ENCODE assay signal across 1 cellular context in the genomic region with DNA sequence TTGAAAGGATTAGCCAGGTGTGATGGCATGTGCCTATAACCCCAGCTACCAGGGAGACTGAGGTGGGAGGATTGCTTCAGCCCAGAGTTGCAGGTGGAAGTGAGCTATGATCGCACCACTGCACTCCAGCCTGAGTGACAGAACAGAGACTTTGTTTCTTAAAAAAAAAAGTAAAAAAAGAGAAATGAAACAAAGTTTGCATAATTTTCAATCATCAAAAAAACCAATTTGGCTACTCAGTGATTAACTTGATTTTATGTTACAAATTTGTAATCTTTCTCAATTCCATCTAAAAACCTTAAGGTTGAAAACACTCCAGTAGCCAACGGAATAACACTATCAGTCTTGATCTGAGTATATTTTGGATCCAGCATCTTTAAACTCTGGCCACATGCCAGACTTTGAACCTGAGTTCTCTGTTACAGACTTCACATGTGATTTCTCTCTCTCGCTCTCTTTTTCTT.
TF ChIP-seq lines count a peak whose summit lies in the region.

No MANE protein-coding gene starts in this region.

TF ChIP-seq in GM12878, 131 proteins besides CTCF, POLR2A, EP300 and RAD21 (continued from another document and continues in another):
- TF ChIP-seq, protein P1, sequence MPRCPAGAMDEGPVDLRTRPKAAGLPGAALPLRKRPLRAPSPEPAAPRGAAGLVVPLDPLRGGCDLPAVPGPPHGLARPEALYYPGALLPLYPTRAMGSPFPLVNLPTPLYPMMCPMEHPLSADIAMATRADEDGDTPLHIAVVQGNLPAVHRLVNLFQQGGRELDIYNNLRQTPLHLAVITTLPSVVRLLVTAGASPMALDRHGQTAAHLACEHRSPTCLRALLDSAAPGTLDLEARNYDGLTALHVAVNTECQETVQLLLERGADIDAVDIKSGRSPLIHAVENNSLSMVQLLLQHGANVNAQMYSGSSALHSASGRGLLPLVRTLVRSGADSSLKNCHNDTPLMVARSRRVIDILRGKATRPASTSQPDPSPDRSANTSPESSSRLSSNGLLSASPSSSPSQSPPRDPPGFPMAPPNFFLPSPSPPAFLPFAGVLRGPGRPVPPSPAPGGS (IDR thresholded peaks at IDR 0.05; ENCODE audit: borderline replicate concordance, insufficient read depth, low read depth, low read length, poor library complexity, severe bottlenecking) = no peak
- TF ChIP-seq RCOR1 (conservative IDR thresholded peaks at IDR 0.05; ENCODE audit: low read depth, low read length) = no peak
- TF ChIP-seq NR2C1 (IDR thresholded peaks at IDR 0.05) = no peak
- TF ChIP-seq CBX3 (IDR thresholded peaks at IDR 0.05; ENCODE audit: borderline replicate concordance, low read depth) = no peak
- no peak for TF ChIP-seq HDGF (IDR thresholded peaks at IDR 0.05)
- TF ChIP-seq SIN3A (IDR thresholded peaks at IDR 0.05; ENCODE audit: low read depth, low read length) = no peak
- TF ChIP-seq, protein P2, sequence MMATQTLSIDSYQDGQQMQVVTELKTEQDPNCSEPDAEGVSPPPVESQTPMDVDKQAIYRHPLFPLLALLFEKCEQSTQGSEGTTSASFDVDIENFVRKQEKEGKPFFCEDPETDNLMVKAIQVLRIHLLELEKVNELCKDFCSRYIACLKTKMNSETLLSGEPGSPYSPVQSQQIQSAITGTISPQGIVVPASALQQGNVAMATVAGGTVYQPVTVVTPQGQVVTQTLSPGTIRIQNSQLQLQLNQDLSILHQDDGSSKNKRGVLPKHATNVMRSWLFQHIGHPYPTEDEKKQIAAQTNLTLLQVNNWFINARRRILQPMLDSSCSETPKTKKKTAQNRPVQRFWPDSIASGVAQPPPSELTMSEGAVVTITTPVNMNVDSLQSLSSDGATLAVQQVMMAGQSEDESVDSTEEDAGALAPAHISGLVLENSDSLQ (IDR thresholded peaks at IDR 0.05) = peak; percentile 96
- TF ChIP-seq POLR2AphosphoS5 (IDR thresholded peaks at IDR 0.05; ENCODE audit: low read length) = no peak
- peak; percentile 83 for TF ChIP-seq TCF12 (IDR thresholded peaks at IDR 0.05; ENCODE audit: low read depth, low read length)
- no peak for TF ChIP-seq STAT1 (conservative IDR thresholded peaks at IDR 0.05)
- TF ChIP-seq MXI1 (IDR thresholded peaks at IDR 0.05; ENCODE audit: low read depth, low read length) = no peak
- TF ChIP-seq NRF1 (conservative IDR thresholded peaks at IDR 0.05; ENCODE audit: low read depth, low read length) = no peak
- peak; percentile 94 for TF ChIP-seq ZNF384 (IDR thresholded peaks at IDR 0.05; ENCODE audit: borderline replicate concordance, low read depth, low read length)
- TF ChIP-seq, protein P3, sequence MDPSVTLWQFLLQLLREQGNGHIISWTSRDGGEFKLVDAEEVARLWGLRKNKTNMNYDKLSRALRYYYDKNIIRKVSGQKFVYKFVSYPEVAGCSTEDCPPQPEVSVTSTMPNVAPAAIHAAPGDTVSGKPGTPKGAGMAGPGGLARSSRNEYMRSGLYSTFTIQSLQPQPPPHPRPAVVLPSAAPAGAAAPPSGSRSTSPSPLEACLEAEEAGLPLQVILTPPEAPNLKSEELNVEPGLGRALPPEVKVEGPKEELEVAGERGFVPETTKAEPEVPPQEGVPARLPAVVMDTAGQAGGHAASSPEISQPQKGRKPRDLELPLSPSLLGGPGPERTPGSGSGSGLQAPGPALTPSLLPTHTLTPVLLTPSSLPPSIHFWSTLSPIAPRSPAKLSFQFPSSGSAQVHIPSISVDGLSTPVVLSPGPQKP (IDR thresholded peaks at IDR 0.05; ENCODE audit: low read depth, low read length) = no peak
- TF ChIP-seq SRF (IDR thresholded peaks at IDR 0.05; ENCODE audit: low read depth in 2 of 2, low read length in 2 of 2) = no peak
- TF ChIP-seq IKZF1 (conservative IDR thresholded peaks at IDR 0.05) = no peak
- TF ChIP-seq POLR2AphosphoS2 (IDR thresholded peaks at IDR 0.05; ENCODE audit: low read depth, low read length) = no peak
- TF ChIP-seq, protein P4, sequence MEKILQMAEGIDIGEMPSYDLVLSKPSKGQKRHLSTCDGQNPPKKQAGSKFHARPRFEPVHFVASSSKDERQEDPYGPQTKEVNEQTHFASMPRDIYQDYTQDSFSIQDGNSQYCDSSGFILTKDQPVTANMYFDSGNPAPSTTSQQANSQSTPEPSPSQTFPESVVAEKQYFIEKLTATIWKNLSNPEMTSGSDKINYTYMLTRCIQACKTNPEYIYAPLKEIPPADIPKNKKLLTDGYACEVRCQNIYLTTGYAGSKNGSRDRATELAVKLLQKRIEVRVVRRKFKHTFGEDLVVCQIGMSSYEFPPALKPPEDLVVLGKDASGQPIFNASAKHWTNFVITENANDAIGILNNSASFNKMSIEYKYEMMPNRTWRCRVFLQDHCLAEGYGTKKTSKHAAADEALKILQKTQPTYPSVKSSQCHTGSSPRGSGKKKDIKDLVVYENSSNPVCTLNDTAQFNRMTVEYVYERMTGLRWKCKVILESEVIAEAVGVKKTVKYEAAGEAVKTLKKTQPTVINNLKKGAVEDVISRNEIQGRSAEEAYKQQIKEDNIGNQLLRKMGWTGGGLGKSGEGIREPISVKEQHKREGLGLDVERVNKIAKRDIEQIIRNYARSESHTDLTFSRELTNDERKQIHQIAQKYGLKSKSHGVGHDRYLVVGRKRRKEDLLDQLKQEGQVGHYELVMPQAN (conservative IDR thresholded peaks at IDR 0.05) = no peak
- TF ChIP-seq ZBED1 (IDR thresholded peaks at IDR 0.05; ENCODE audit: borderline replicate concordance) = peak; percentile 50; the same call in 1 of the 2 replicates
- TF ChIP-seq, protein P5, sequence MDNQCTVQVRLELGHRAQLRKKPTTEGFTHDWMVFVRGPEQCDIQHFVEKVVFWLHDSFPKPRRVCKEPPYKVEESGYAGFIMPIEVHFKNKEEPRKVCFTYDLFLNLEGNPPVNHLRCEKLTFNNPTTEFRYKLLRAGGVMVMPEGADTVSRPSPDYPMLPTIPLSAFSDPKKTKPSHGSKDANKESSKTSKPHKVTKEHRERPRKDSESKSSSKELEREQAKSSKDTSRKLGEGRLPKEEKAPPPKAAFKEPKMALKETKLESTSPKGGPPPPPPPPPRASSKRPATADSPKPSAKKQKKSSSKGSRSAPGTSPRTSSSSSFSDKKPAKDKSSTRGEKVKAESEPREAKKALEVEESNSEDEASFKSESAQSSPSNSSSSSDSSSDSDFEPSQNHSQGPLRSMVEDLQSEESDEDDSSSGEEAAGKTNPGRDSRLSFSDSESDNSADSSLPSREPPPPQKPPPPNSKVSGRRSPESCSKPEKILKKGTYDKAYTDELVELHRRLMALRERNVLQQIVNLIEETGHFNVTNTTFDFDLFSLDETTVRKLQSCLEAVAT (IDR thresholded peaks at IDR 0.05) = no peak
- no peak for TF ChIP-seq RFX5 (IDR thresholded peaks at IDR 0.05; ENCODE audit: low read depth, low read length)
- TF ChIP-seq, protein P6, sequence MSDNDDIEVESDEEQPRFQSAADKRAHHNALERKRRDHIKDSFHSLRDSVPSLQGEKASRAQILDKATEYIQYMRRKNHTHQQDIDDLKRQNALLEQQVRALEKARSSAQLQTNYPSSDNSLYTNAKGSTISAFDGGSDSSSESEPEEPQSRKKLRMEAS (IDR thresholded peaks at IDR 0.05; ENCODE audit: low read depth, low read length) = no peak; the same call in 1 of the 2 replicates
- peak; percentile 47 for TF ChIP-seq SP1 (IDR thresholded peaks at IDR 0.05; ENCODE audit: low read depth, low read length)
- no peak for TF ChIP-seq PML (IDR thresholded peaks at IDR 0.05; ENCODE audit: low read length)
- TF ChIP-seq CREM (IDR thresholded peaks at IDR 0.05; ENCODE audit: low read depth) = peak; percentile 50; the same call in 1 of the 2 replicates
- no peak for TF ChIP-seq SREBF1 (IDR thresholded peaks at IDR 0.05; ENCODE audit: low read length)
- TF ChIP-seq SMAD1 (IDR thresholded peaks at IDR 0.05; ENCODE audit: low read depth, partially characterized antibody) = peak; percentile 70
- TF ChIP-seq EED (IDR thresholded peaks at IDR 0.05; ENCODE audit: low read depth) = peak; percentile 59
- peak; percentile 70 for TF ChIP-seq TCF7 (IDR thresholded peaks at IDR 0.05; ENCODE audit: borderline replicate concordance)
- TF ChIP-seq JUND (IDR thresholded peaks at IDR 0.05; ENCODE audit: low read depth, low read length) = no peak
- TF ChIP-seq, protein P7, sequence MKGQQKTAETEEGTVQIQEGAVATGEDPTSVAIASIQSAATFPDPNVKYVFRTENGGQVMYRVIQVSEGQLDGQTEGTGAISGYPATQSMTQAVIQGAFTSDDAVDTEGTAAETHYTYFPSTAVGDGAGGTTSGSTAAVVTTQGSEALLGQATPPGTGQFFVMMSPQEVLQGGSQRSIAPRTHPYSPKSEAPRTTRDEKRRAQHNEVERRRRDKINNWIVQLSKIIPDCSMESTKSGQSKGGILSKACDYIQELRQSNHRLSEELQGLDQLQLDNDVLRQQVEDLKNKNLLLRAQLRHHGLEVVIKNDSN (IDR thresholded peaks at IDR 0.05; ENCODE audit: borderline replicate concordance, extremely low read length, insufficient read depth, low read depth, low read length) = no peak
- TF ChIP-seq MTA3 (IDR thresholded peaks at IDR 0.05; ENCODE audit: borderline replicate concordance, low read length) = no peak
- no peak for TF ChIP-seq ZNF207 (IDR thresholded peaks at IDR 0.05; ENCODE audit: borderline replicate concordance)
- TF ChIP-seq RBBP5 (conservative IDR thresholded peaks at IDR 0.05) = no peak
- TF ChIP-seq, protein P8, sequence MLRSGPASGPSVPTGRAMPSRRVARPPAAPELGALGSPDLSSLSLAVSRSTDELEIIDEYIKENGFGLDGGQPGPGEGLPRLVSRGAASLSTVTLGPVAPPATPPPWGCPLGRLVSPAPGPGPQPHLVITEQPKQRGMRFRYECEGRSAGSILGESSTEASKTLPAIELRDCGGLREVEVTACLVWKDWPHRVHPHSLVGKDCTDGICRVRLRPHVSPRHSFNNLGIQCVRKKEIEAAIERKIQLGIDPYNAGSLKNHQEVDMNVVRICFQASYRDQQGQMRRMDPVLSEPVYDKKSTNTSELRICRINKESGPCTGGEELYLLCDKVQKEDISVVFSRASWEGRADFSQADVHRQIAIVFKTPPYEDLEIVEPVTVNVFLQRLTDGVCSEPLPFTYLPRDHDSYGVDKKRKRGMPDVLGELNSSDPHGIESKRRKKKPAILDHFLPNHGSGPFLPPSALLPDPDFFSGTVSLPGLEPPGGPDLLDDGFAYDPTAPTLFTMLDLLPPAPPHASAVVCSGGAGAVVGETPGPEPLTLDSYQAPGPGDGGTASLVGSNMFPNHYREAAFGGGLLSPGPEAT (IDR thresholded peaks at IDR 0.05; ENCODE audit: low read depth) = peak; percentile 72
- TF ChIP-seq, protein P9, sequence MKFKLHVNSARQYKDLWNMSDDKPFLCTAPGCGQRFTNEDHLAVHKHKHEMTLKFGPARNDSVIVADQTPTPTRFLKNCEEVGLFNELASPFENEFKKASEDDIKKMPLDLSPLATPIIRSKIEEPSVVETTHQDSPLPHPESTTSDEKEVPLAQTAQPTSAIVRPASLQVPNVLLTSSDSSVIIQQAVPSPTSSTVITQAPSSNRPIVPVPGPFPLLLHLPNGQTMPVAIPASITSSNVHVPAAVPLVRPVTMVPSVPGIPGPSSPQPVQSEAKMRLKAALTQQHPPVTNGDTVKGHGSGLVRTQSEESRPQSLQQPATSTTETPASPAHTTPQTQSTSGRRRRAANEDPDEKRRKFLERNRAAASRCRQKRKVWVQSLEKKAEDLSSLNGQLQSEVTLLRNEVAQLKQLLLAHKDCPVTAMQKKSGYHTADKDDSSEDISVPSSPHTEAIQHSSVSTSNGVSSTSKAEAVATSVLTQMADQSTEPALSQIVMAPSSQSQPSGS (IDR thresholded peaks at IDR 0.05; ENCODE audit: low read length) = peak; percentile 69; the same call in 1 of the 2 replicates
- TF ChIP-seq, protein P10, sequence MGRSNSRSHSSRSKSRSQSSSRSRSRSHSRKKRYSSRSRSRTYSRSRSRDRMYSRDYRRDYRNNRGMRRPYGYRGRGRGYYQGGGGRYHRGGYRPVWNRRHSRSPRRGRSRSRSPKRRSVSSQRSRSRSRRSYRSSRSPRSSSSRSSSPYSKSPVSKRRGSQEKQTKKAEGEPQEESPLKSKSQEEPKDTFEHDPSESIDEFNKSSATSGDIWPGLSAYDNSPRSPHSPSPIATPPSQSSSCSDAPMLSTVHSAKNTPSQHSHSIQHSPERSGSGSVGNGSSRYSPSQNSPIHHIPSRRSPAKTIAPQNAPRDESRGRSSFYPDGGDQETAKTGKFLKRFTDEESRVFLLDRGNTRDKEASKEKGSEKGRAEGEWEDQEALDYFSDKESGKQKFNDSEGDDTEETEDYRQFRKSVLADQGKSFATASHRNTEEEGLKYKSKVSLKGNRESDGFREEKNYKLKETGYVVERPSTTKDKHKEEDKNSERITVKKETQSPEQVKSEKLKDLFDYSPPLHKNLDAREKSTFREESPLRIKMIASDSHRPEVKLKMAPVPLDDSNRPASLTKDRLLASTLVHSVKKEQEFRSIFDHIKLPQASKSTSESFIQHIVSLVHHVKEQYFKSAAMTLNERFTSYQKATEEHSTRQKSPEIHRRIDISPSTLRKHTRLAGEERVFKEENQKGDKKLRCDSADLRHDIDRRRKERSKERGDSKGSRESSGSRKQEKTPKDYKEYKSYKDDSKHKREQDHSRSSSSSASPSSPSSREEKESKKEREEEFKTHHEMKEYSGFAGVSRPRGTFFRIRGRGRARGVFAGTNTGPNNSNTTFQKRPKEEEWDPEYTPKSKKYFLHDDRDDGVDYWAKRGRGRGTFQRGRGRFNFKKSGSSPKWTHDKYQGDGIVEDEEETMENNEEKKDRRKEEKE (IDR thresholded peaks at IDR 0.05) = no peak
- TF ChIP-seq PAX8 (IDR thresholded peaks at IDR 0.05) = no peak
- peak; percentile 54; the same call in 1 of the 2 replicates for TF ChIP-seq NBN (IDR thresholded peaks at IDR 0.05)
- no peak for TF ChIP-seq ZNF622 (IDR thresholded peaks at IDR 0.05)
- TF ChIP-seq DPF2 (IDR thresholded peaks at IDR 0.05) = peak; percentile 55; the same call in 1 of the 2 replicates
- no peak for TF ChIP-seq SUPT20H (IDR thresholded peaks at IDR 0.05; ENCODE audit: borderline replicate concordance, control insufficient read depth, low read depth, low read length)
- TF ChIP-seq SIX5 (IDR thresholded peaks at IDR 0.05; ENCODE audit: low read depth, low read length, severe bottlenecking) = no peak
- no peak; the same call in 1 of the 2 replicates for TF ChIP-seq BACH1 (IDR thresholded peaks at IDR 0.05; ENCODE audit: borderline replicate concordance)
- no peak for TF ChIP-seq EZH2 (IDR thresholded peaks at IDR 0.05; ENCODE audit: borderline replicate concordance, control insufficient read depth, low read depth, low read length)
- TF ChIP-seq YY1 (IDR thresholded peaks at IDR 0.05; ENCODE audit: low read depth, low read length) = no peak
- no peak for TF ChIP-seq RAD51 (IDR thresholded peaks at IDR 0.05)
- TF ChIP-seq SPI1 (IDR thresholded peaks at IDR 0.05; ENCODE audit: borderline replicate concordance, insufficient read depth, low read depth, low read length) = peak; percentile 87
